Comparison of ENCODE assay signal across 13 cellular contexts in genomic region chr16:85361441-85362118, GRCh38.
DNase-seq lines count a peak whose midpoint lies in the region; ATAC-seq and TF ChIP-seq lines count a peak whose summit lies in the region.
"Had no signal": no experiment of that assay in that cellular context is flagged by ENCODE, and none has a peak within 500 bp of the region (broad histone marks: within the 10 kb centered on the region; RNA-seq: fewer than 3 reads in every experiment).

No MANE protein-coding gene starts in this region.

- H3K36me3 ChIP-seq in BLaER1 treated with 17β-estradiol and CSF1 and Interleukin-3, amounts not matched to agents 10 nM and 100 nM: no peaks in the 10 kb centered on the region
- H3K36me3 ChIP-seq in osteoblast (ENCODE audit: insufficient read depth, low read length) (no peaks in the 10 kb centered on the region), brain microvascular endothelial cell (replicated peaks) (no peaks in the 10 kb centered on the region)

- intact Hi-C loops in left ventricle myocardium superior (cut with micrococcal nuclease): no loop called here

- CTCF ChIA-PET in RWPE1 (lab: Yijun Ruan, JAX): interaction anchor here (0.6 to 1.6 kb wide), 3 partner anchors 11 to 104 kb away, joined by 3 to 6 read pairs (median 3); no protein-coding TSS in a partner anchor

- ATAC-seq in left ventricle myocardium superior (peak; percentile 87), HG02588 (IDR thresholded peaks at IDR 0.05; ENCODE audit: unreplicated experiment) (no peak)
- ATAC-seq: activated CD8-positive, alpha-beta T cell treated with anti-CD3 and anti-CD28 coated beads, Interleukin-2, amount 10 ng/mL, durations not matched to agents 7 days and 5 days had no signal

- POLR2A ChIA-PET in RWPE1 (lab: Yijun Ruan, JAX; ENCODE audit: low non-redundant PET): no interaction called here

- H3K9ac ChIP-seq in BLaER1 treated with 17β-estradiol and CSF1 and Interleukin-3, amounts not matched to agents 10 nM and 100 nM: peak overlapping the region in 3 of 11 experiments; percentile 44 to 56 (median 49); a peak in 6 of 22 replicates

- H3K4me1 ChIP-seq in BLaER1 treated with 17β-estradiol and CSF1 and Interleukin-3, amounts not matched to agents 10 nM and 100 nM: peaks cover 25 to 97% (median 82%) of the 10 kb centered on the region in 10 experiments
- H3K4me1 ChIP-seq in osteoblast (ENCODE audit: insufficient read depth, low read length): peaks cover 18% of the 10 kb centered on the region

- no peak overlapping the region for H2AFZ ChIP-seq in osteoblast (ENCODE audit: low read length)

- no peak for TF ChIP-seq CTCF in RWPE1 (conservative IDR thresholded peaks at IDR 0.05; ENCODE audit: low read depth)
- TF ChIP-seq CTCF in osteoblast (IDR thresholded peaks at IDR 0.05; ENCODE audit: extremely low read depth, low read depth, low read length): no peak
- TF ChIP-seq CTCF in brain microvascular endothelial cell (IDR thresholded peaks at IDR 0.05; ENCODE audit: low read depth, low read length, missing control alignments): no peak

- H3K4me3 ChIP-seq in BLaER1 treated with 17β-estradiol and CSF1 and Interleukin-3, amounts not matched to agents 10 nM and 100 nM: no peak overlapping the region
- H3K4me3 ChIP-seq in osteoblast (ENCODE audit: insufficient read depth, low read length) (no peak overlapping the region), brain microvascular endothelial cell (ENCODE audit: low read depth, low read length) (no peak overlapping the region)

- H3K27me3 ChIP-seq in BLaER1 treated with 17β-estradiol and CSF1 and Interleukin-3, amounts not matched to agents 10 nM and 100 nM: peaks cover 0 to 54% (median 0%) of the 10 kb centered on the region in 11 experiments; a peak in 5 of 22 replicates
- H3K27me3 ChIP-seq in osteoblast (ENCODE audit: insufficient read depth, low read length): no peaks in the 10 kb centered on the region
- no peaks in the 10 kb centered on the region for H3K27me3 ChIP-seq in brain microvascular endothelial cell (replicated peaks)

- peak overlapping the region in 3 of 11 experiments; percentile 9 to 53 (median 47); a peak in 5 of 22 replicates for H3K27ac ChIP-seq in BLaER1 treated with 17β-estradiol and CSF1 and Interleukin-3, amounts not matched to agents 10 nM and 100 nM
- H3K27ac ChIP-seq in RWPE1 (peak overlapping the region; percentile 95), osteoblast (ENCODE audit: low read depth, low read length) (no peak overlapping the region), brain microvascular endothelial cell (no peak overlapping the region)

- in situ Hi-C loops in brain microvascular endothelial cell (cut with HindIII; ENCODE audit: low pct_ligation_motif_present, low sequenced_read_pairs): no loop called here

- H3K4me2 ChIP-seq in BLaER1 treated with 17β-estradiol and CSF1 and Interleukin-3, amounts not matched to agents 10 nM and 100 nM: peak overlapping the region in 9 of 11 experiments; percentile 61 to 90 (median 78); a peak in 18 of 22 replicates
- H3K4me2 ChIP-seq in osteoblast (ENCODE audit: insufficient read depth, low read length): no peak overlapping the region

- H3K9me3 ChIP-seq in BLaER1 treated with 17β-estradiol and CSF1 and Interleukin-3, amounts not matched to agents 10 nM and 100 nM (replicated peaks in 1 of 11): no peaks in the 10 kb centered on the region
- no peaks in the 10 kb centered on the region for H3K9me3 ChIP-seq in osteoblast (ENCODE audit: low read depth, low read length)

- no peak for DNase-seq in RWPE1 (ENCODE audit: low spot score)
- DNase-seq in left ventricle myocardium superior: peak; percentile 76
- peak; percentile 83 for DNase-seq in osteoblast (ENCODE audit: insufficient read length, low spot score, missing footprints)
- DNase-seq in effector CD8-positive, alpha-beta T cell (lab: John Stamatoyannopoulos, UW): no peak
- no peak for DNase-seq in GM19240 (ENCODE audit: insufficient read length, low spot score)
- DNase-seq in brain microvascular endothelial cell: no peak
- DNase-seq: activated CD8-positive, alpha-beta T cell treated with anti-CD3 and anti-CD28 coated beads, Interleukin-2, amount 10 ng/mL, durations not matched to agents 7 days and 5 days; activated gamma-delta T cell; DMS153; NCI-H1694 treated with DMSO at 0.1 percent for 48 hours; NCI-H526 had no signal

- peaks cover 0 to 53% (median 7%) of the 10 kb centered on the region in 11 experiments; a peak in 7 of 22 replicates for H4K20me1 ChIP-seq in BLaER1 treated with 17β-estradiol and CSF1 and Interleukin-3, amounts not matched to agents 10 nM and 100 nM
- peaks cover 6% of the 10 kb centered on the region for H4K20me1 ChIP-seq in osteoblast (ENCODE audit: insufficient read depth, low read length)

- no peaks in the 10 kb centered on the region for H3K79me2 ChIP-seq in osteoblast (ENCODE audit: insufficient read depth, low read length)

Comparison
In these comparisons a context has a peak if more than half of its experiments do, and no peak if none do; other contexts are left out.
1. DNase-seq: peak in left ventricle myocardium superior (single experiment) and osteoblast (single experiment); none in RWPE1 (single experiment), effector CD8-positive, alpha-beta T cell (single experiment), GM19240 (single experiment) and brain microvascular endothelial cell (single experiment).